In the genomic region with DNA sequence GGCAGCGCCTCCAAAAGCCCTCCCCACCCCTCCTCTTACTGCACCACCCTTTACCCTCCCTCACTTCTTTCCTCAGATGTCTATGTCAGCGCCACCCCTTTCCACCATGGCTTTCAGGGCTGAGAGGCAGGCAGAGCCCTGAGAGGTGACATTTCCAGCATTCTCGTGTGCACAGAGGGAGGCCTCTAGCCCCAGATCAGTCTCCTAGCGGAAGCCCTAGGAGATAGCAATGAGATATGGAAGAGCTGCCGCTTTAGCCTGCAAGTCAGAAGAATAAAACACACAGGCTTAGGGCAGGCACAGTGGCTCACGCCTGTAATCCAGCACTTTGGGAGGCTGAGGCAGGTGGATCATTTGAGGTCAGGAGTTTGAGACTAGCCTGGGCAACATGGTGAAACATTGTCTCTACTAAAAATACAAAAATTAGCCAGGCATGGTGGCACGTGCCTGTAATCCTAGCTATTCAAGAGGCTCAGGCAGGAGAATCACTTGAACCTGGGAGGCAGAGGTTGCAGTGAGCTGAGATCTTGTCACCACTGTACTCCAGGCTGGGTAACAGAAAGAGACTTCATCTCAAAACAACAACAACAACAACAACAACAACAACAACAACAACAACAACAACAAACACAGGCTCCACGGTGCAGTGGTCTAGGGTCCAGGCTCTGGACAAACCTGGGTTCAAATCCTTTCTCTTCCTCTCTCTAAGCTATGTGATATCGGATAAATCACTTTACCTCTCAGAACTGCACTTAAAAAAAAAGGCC, we compare ENCODE assay signal across 15 cellular contexts. TPM values are rescaled to one million over a fixed set of nuclear protein-coding genes. Genes with fewer than 3 reads are reported as not detected.
DNase-seq lines count a peak whose midpoint lies in the region; ATAC-seq lines count a peak whose summit lies in the region.
"Not testable (repeated sequence)": the region's sequence is repeated elsewhere in the genome, so short reads cannot be mapped to it uniquely, and the experiment has no call there.
"Had no signal": no experiment of that assay in that cellular context is flagged by ENCODE, and none has a peak within 500 bp of the region (broad histone marks: within the 10 kb centered on the region; RNA-seq: fewer than 3 reads in every experiment).

No MANE protein-coding gene starts in this region.

- H3K36me3 Mint-ChIP-seq in activated CD4-positive, alpha-beta T cell treated with anti-CD3 and anti-CD28 coated beads, Interleukin-2, amount 10 ng/mL, durations not matched to agents 24 days and 14 days (ENCODE audit: low read depth) = peaks cover 57% of the 10 kb centered on the region
- peaks cover 58% of the 10 kb centered on the region for H3K36me3 Mint-ChIP-seq in activated naive CD4-positive, alpha-beta T cell treated with anti-CD3 and anti-CD28 coated beads for 36 hours (ENCODE audit: low read depth)
- peaks cover 42% of the 10 kb centered on the region for H3K36me3 Mint-ChIP-seq in central memory CD8-positive, alpha-beta T cell (ENCODE audit: insufficient read depth)

- CTCF ChIA-PET in activated naive CD4-positive, alpha-beta T cell treated with anti-CD3 and anti-CD28 coated beads for 36 hours (lab: Charles Lee) = interaction anchor here (1.2 to 2.5 kb wide), 3 partner anchors 35 to 58 kb away, joined by 3 to 20 read pairs (median 6); no protein-coding TSS in a partner anchor

- not testable (repeated sequence) for H3K23ac ChIP-seq in neuronal stem cell (ENCODE audit: low read depth, low read length, poor library complexity)

- not testable (repeated sequence) for H4K91ac ChIP-seq in neuronal stem cell (ENCODE audit: low read depth, low read length, poor library complexity)

- not testable (repeated sequence) for H3K4me1 ChIP-seq in neuronal stem cell (ENCODE audit: control insufficient read depth in 2 of 2, insufficient read depth in 1 of 2, low read depth in 1 of 2, low read length in 2 of 2)

- H3K9ac ChIP-seq in neuronal stem cell (ENCODE audit: low read depth, low read length, poor library complexity) = not testable (repeated sequence)

- not testable (repeated sequence) for H3K4ac ChIP-seq in neuronal stem cell (ENCODE audit: low read length)

- intact Hi-C loops in activated CD4-positive, alpha-beta T cell treated with anti-CD3 and anti-CD28 coated beads, Interleukin-2, amount 10 ng/mL, durations not matched to agents 24 days and 14 days (cut with micrococcal nuclease); activated naive CD4-positive, alpha-beta T cell treated with anti-CD3 and anti-CD28 coated beads for 36 hours (cut with micrococcal nuclease): not testable (repeated sequence)

- not testable (repeated sequence) for H3K4me2 ChIP-seq in neuronal stem cell (ENCODE audit: insufficient read depth, low read length, poor library complexity, severe bottlenecking)

- not testable (repeated sequence) for H3K18ac ChIP-seq in neuronal stem cell (ENCODE audit: low read length)

- H3K4me1 Mint-ChIP-seq in activated CD4-positive, alpha-beta T cell treated with anti-CD3 and anti-CD28 coated beads, Interleukin-2, amount 10 ng/mL, durations not matched to agents 24 days and 14 days = peaks cover 60% of the 10 kb centered on the region
- H3K4me1 Mint-ChIP-seq in activated naive CD4-positive, alpha-beta T cell treated with anti-CD3 and anti-CD28 coated beads for 36 hours (ENCODE audit: low read depth) = peaks cover 65% of the 10 kb centered on the region
- peaks cover 62% of the 10 kb centered on the region for H3K4me1 Mint-ChIP-seq in central memory CD8-positive, alpha-beta T cell

- no CpG with 5 or more reads among the region's 9 CpGs for WGBS in neuronal stem cell (ENCODE audit: extremely low coverage in 2 of 2, insufficient read length in 2 of 2, insufficient replicate concordance in 1 of 2), 2 donors

- not testable (repeated sequence) for H2BK12ac ChIP-seq in neuronal stem cell (ENCODE audit: low read length)

- H2BK120ac ChIP-seq in neuronal stem cell (ENCODE audit: low read depth, low read length) = not testable (repeated sequence)

- not testable (repeated sequence) for H3K4me3 ChIP-seq in neuronal stem cell (ENCODE audit: low read length in 2 of 2)

- H2BK5ac ChIP-seq in neuronal stem cell (ENCODE audit: low read length) = peak overlapping the region; percentile 10

- not testable (repeated sequence) for H3K9me3 Mint-ChIP-seq in activated CD4-positive, alpha-beta T cell treated with anti-CD3 and anti-CD28 coated beads, Interleukin-2, amount 10 ng/mL, durations not matched to agents 24 days and 14 days; activated naive CD4-positive, alpha-beta T cell treated with anti-CD3 and anti-CD28 coated beads for 36 hours; central memory CD8-positive, alpha-beta T cell

- H3K27me3 Mint-ChIP-seq in activated CD4-positive, alpha-beta T cell treated with anti-CD3 and anti-CD28 coated beads, Interleukin-2, amount 10 ng/mL, durations not matched to agents 24 days and 14 days; activated naive CD4-positive, alpha-beta T cell treated with anti-CD3 and anti-CD28 coated beads for 36 hours (ENCODE audit: low read depth); central memory CD8-positive, alpha-beta T cell: not testable (repeated sequence)

- H3K27me3 ChIP-seq in neuronal stem cell (ENCODE audit: control insufficient read depth in 3 of 3, insufficient read depth in 3 of 3, low read depth in 1 of 3, low read length in 3 of 3) = not testable (repeated sequence)

- not testable (repeated sequence) for H3K36me3 ChIP-seq in neuronal stem cell (replicated peaks in 1 of 2; ENCODE audit: control insufficient read depth in 2 of 2, insufficient read depth in 2 of 2, low read length in 2 of 2)

- peak overlapping the region; percentile 65 for H3K4me3 Mint-ChIP-seq in activated CD4-positive, alpha-beta T cell treated with anti-CD3 and anti-CD28 coated beads, Interleukin-2, amount 10 ng/mL, durations not matched to agents 24 days and 14 days
- peak overlapping the region; percentile 39 for H3K4me3 Mint-ChIP-seq in activated naive CD4-positive, alpha-beta T cell treated with anti-CD3 and anti-CD28 coated beads for 36 hours
- peak overlapping the region; percentile 20 for H3K4me3 Mint-ChIP-seq in central memory CD8-positive, alpha-beta T cell

- H3K27ac ChIP-seq in neuronal stem cell (replicated peaks; ENCODE audit: low read length) = not testable (repeated sequence)

- not testable (repeated sequence) for H4K8ac ChIP-seq in neuronal stem cell (ENCODE audit: low read depth, low read length)

- not testable (repeated sequence) for H2BK15ac ChIP-seq in neuronal stem cell (ENCODE audit: low read length)

- H3K79me1 ChIP-seq in neuronal stem cell (ENCODE audit: low read depth, low read length) = not testable (repeated sequence)

- H2AK5ac ChIP-seq in neuronal stem cell (ENCODE audit: low read depth, low read length) = not testable (repeated sequence)

- peak overlapping the region; percentile 5 for H2AFZ ChIP-seq in neuronal stem cell (ENCODE audit: low read length)

- ATAC-seq in central memory CD8-positive, alpha-beta T cell (replicated peaks; ENCODE audit: extremely low read depth, poor library complexity, severe bottlenecking) = not testable (repeated sequence)

- DNase-seq in ELF-1 (ENCODE audit: low read depth, low spot score) (peak; percentile 30), SK-N-DZ (ENCODE audit: low spot score) (peak; percentile 31), iPS-NIHi7 (ENCODE audit: extremely low spot score) (peak; percentile 22)
- not testable (repeated sequence) for DNase-seq in activated CD4-positive, alpha-beta T cell treated with anti-CD3 and anti-CD28 coated beads, Interleukin-2, amount 10 ng/mL, durations not matched to agents 24 days and 14 days; activated naive CD4-positive, alpha-beta T cell treated with anti-CD3 and anti-CD28 coated beads for 36 hours; central memory CD8-positive, alpha-beta T cell (ENCODE audit: low spot score in 2 of 2); neuronal stem cell (ENCODE audit: low spot score)

- H3K27ac Mint-ChIP-seq in activated CD4-positive, alpha-beta T cell treated with anti-CD3 and anti-CD28 coated beads, Interleukin-2, amount 10 ng/mL, durations not matched to agents 24 days and 14 days = peak overlapping the region; percentile 68
- H3K27ac Mint-ChIP-seq in activated naive CD4-positive, alpha-beta T cell treated with anti-CD3 and anti-CD28 coated beads for 36 hours = peak overlapping the region; percentile 66
- H3K27ac Mint-ChIP-seq in central memory CD8-positive, alpha-beta T cell (ENCODE audit: low read depth) = peak overlapping the region; percentile 59

- H3K14ac ChIP-seq in neuronal stem cell (ENCODE audit: low read length) = not testable (repeated sequence)

- H3K9me3 ChIP-seq in neuronal stem cell (replicated peaks in 1 of 2; ENCODE audit: control insufficient read depth in 2 of 2, insufficient read depth in 1 of 2, low read depth in 1 of 2, low read length in 2 of 2) = not testable (repeated sequence)

RNA-seq across cellular contexts. Expression of gene STING1, which starts 3.7 kb away (rescaled TPM):
- 0.09 TPM in 1 of 2 replicates, not detected in the other for polyA plus RNA-seq in SK-N-DZ (2014; cell fraction: cytosol; rRNA removed)
- polyA plus RNA-seq in SK-N-DZ (2014; cell fraction: nucleus; rRNA removed) = 0.68 TPM in 1 of 2 replicates, not detected in the other
- 198 and 201 TPM in 2 replicates for total RNA-seq in activated CD4-positive, alpha-beta T cell treated with anti-CD3 and anti-CD28 coated beads, Interleukin-2, amount 10 ng/mL, durations not matched to agents 24 days and 14 days
- total RNA-seq in activated naive CD4-positive, alpha-beta T cell treated with anti-CD3 and anti-CD28 coated beads for 36 hours = 100 to 1,000 TPM; 136 to 140 TPM
- 0.22 TPM for polyA plus RNA-seq in neuronal stem cell (2013, experiment 1 of 2)
- polyA plus RNA-seq in neuronal stem cell (2013, experiment 2 of 2) = 0.10 TPM

RNA-seq across cellular contexts. Expression of gene SMIM33, which starts 8.0 kb away (rescaled TPM):
- polyA plus RNA-seq in SK-N-DZ (2014; cell fraction: cytosol; rRNA removed) = not detected in 2 replicates
- polyA plus RNA-seq in SK-N-DZ (2014; cell fraction: nucleus; rRNA removed) = not detected in 2 replicates
- 0.37 and 0.38 TPM in 2 replicates for total RNA-seq in activated CD4-positive, alpha-beta T cell treated with anti-CD3 and anti-CD28 coated beads, Interleukin-2, amount 10 ng/mL, durations not matched to agents 24 days and 14 days
- under 1 TPM; 0.14 to 0.37 TPM for total RNA-seq in activated naive CD4-positive, alpha-beta T cell treated with anti-CD3 and anti-CD28 coated beads for 36 hours
- polyA plus RNA-seq in neuronal stem cell (2013, experiment 1 of 2) = not detected
- not detected for polyA plus RNA-seq in neuronal stem cell (2013, experiment 2 of 2)
- total RNA-seq: Calu3, HT1080, left cardiac atrium, M059J, posterior vena cava, sciatic nerve, thyroid gland had no signal

RNA-seq across cellular contexts. Expression of gene ECSCR, which starts 16.3 kb away (rescaled TPM):
- polyA plus RNA-seq in SK-N-DZ (2014; cell fraction: cytosol; rRNA removed) = not detected in 2 replicates
- not detected in 2 replicates for polyA plus RNA-seq in SK-N-DZ (2014; cell fraction: nucleus; rRNA removed)
- 1.6 and 1.7 TPM in 2 replicates for total RNA-seq in activated CD4-positive, alpha-beta T cell treated with anti-CD3 and anti-CD28 coated beads, Interleukin-2, amount 10 ng/mL, durations not matched to agents 24 days and 14 days
- total RNA-seq in activated naive CD4-positive, alpha-beta T cell treated with anti-CD3 and anti-CD28 coated beads for 36 hours = under 1 TPM; 0.74 to 0.81 TPM
- 0.32 TPM for polyA plus RNA-seq in neuronal stem cell (2013, experiment 1 of 2)
- polyA plus RNA-seq in neuronal stem cell (2013, experiment 2 of 2) = 0.21 TPM
- total RNA-seq: activated CD8-positive, alpha-beta T cell treated with anti-CD3 and anti-CD28 coated beads, Interleukin-2, amount 10 ng/mL, durations not matched to agents 7 days and 5 days; Calu3 had no signal

RNA-seq across cellular contexts. Expression of gene DNAJC18, which starts 39.5 kb away (rescaled TPM):
- 9.9 and 16.9 TPM in 2 replicates for polyA plus RNA-seq in SK-N-DZ (2014; cell fraction: cytosol; rRNA removed)
- polyA plus RNA-seq in SK-N-DZ (2014; cell fraction: nucleus; rRNA removed) = 5.5 and 22.8 TPM in 2 replicates
- total RNA-seq in activated CD4-positive, alpha-beta T cell treated with anti-CD3 and anti-CD28 coated beads, Interleukin-2, amount 10 ng/mL, durations not matched to agents 24 days and 14 days = 34.2 and 38.6 TPM in 2 replicates
- 10 to 100 TPM; 18.1 to 18.8 TPM for total RNA-seq in activated naive CD4-positive, alpha-beta T cell treated with anti-CD3 and anti-CD28 coated beads for 36 hours
- polyA plus RNA-seq in neuronal stem cell (2013, experiment 1 of 2) = 15.9 TPM
- polyA plus RNA-seq in neuronal stem cell (2013, experiment 2 of 2) = 15.9 TPM
